17 cellular contexts compared by ENCODE assay signal in genomic region chr21:14916676-14917141, GRCh38.
DNase-seq lines count a peak whose midpoint lies in the region; ATAC-seq and TF ChIP-seq lines count a peak whose summit lies in the region.
"Had no signal": no experiment of that assay in that cellular context is flagged by ENCODE, and none has a peak within 500 bp of the region (broad histone marks: within the 10 kb centered on the region; RNA-seq: fewer than 3 reads in every experiment).

No MANE protein-coding gene starts in this region.

- peak overlapping the region; percentile 84 for H3K27ac Mint-ChIP-seq in nephron progenitor cell
- no peak overlapping the region for H3K27ac Mint-ChIP-seq in activated naive CD4-positive, alpha-beta T cell treated with anti-CD3 and anti-CD28 coated beads for 36 hours
- H3K27ac Mint-ChIP-seq: activated CD8-positive, alpha-beta T cell treated with anti-CD3 and anti-CD28 coated beads, Interleukin-2, amount 10 ng/mL, durations not matched to agents 7 days and 5 days had no signal

- CTCF ChIA-PET in Panc1 (lab: Charles Lee), result no interaction called here
- CTCF ChIA-PET in activated naive CD4-positive, alpha-beta T cell treated with anti-CD3 and anti-CD28 coated beads for 36 hours (lab: Charles Lee), result no interaction called here

- no peaks in the 10 kb centered on the region for H3K9me3 ChIP-seq in Panc1 (ENCODE audit: control insufficient read depth, insufficient read depth, low read depth, low read length)
- no peaks in the 10 kb centered on the region for H3K9me3 ChIP-seq in effector memory CD4-positive, alpha-beta T cell (ENCODE audit: control insufficient read depth, low read length)
- H3K9me3 ChIP-seq: heart right ventricle had no signal

- no peaks in the 10 kb centered on the region for H3K36me3 ChIP-seq in Panc1 (ENCODE audit: control insufficient read depth, insufficient read depth, low read length)
- no peaks in the 10 kb centered on the region for H3K36me3 ChIP-seq in effector memory CD4-positive, alpha-beta T cell (ENCODE audit: control insufficient read depth, insufficient read depth, low read length)
- H3K36me3 ChIP-seq: heart right ventricle had no signal

- no peak for ATAC-seq in Panc1
- ATAC-seq: activated CD8-positive, alpha-beta T cell treated with anti-CD3 and anti-CD28 coated beads, Interleukin-2, amount 10 ng/mL, durations not matched to agents 7 days and 5 days; HCT116; heart right ventricle had no signal

- no peak overlapping the region for H3K4me3 ChIP-seq in Panc1 (ENCODE audit: low read depth in 2 of 2, low read length in 2 of 2)
- no peak overlapping the region for H3K4me3 ChIP-seq in effector memory CD4-positive, alpha-beta T cell (ENCODE audit: insufficient read depth, low read depth, low read length, poor library complexity, severe bottlenecking)
- H3K4me3 ChIP-seq: heart right ventricle, SK-N-MC had no signal

- in situ Hi-C loops in Panc1 (cut with HindIII; ENCODE audit: low pct_unique_long_range_greater_than_20kb, low sequenced_read_pairs), result no loop called here
- in situ Hi-C loops in GM13976 (cut with MboI; ENCODE audit: low sequenced_read_pairs, unreplicated experiment), result no loop called here

- no peaks in the 10 kb centered on the region for H3K27me3 Mint-ChIP-seq in nephron progenitor cell (ENCODE audit: low read depth, poor library complexity)
- no peaks in the 10 kb centered on the region for H3K27me3 Mint-ChIP-seq in activated naive CD4-positive, alpha-beta T cell treated with anti-CD3 and anti-CD28 coated beads for 36 hours (ENCODE audit: low read depth)

- intact Hi-C loops in Panc1 (cut with micrococcal nuclease; ENCODE audit: unreplicated experiment), result no loop called here
- intact Hi-C loops in activated naive CD4-positive, alpha-beta T cell treated with anti-CD3 and anti-CD28 coated beads for 36 hours (cut with micrococcal nuclease), result no loop called here

- no peaks in the 10 kb centered on the region for H3K4me1 Mint-ChIP-seq in nephron progenitor cell
- no peaks in the 10 kb centered on the region for H3K4me1 Mint-ChIP-seq in activated naive CD4-positive, alpha-beta T cell treated with anti-CD3 and anti-CD28 coated beads for 36 hours (ENCODE audit: low read depth)

- POLR2A ChIA-PET in Panc1 (lab: Charles Lee), result no interaction called here

- TF ChIP-seq CTCF in Panc1 (IDR thresholded peaks at IDR 0.05) (no peak), nephron progenitor cell (IDR thresholded peaks at IDR 0.05) (no peak), GM13976 (IDR thresholded peaks at IDR 0.05; ENCODE audit: borderline replicate concordance, control extremely low read depth, extremely low read depth, insufficient read depth, missing control alignments) (no peak)

- H3K27ac ChIP-seq in Panc1 (ENCODE audit: low read length), result 0 out of 2 replicates have a peak overlapping the region, but pooled peaks have one; percentile 7
- H3K27ac ChIP-seq in effector memory CD4-positive, alpha-beta T cell (ENCODE audit: insufficient read depth, low read length, poor library complexity, severe bottlenecking), result no peak overlapping the region
- H3K27ac ChIP-seq: epithelial cell of prostate, heart right ventricle, SK-N-MC had no signal

- H3K27me3 ChIP-seq in Panc1 (ENCODE audit: control insufficient read depth, insufficient read depth, low read length), result no peaks in the 10 kb centered on the region
- H3K27me3 ChIP-seq in effector memory CD4-positive, alpha-beta T cell (replicated peaks; ENCODE audit: control insufficient read depth, insufficient read depth, low read length, poor library complexity, severe bottlenecking), result no peaks in the 10 kb centered on the region
- H3K27me3 ChIP-seq: heart right ventricle had no signal

- H3K36me3 Mint-ChIP-seq in nephron progenitor cell (ENCODE audit: low read depth), result peaks cover 1% of the 10 kb centered on the region
- no peaks in the 10 kb centered on the region for H3K36me3 Mint-ChIP-seq in activated naive CD4-positive, alpha-beta T cell treated with anti-CD3 and anti-CD28 coated beads for 36 hours (ENCODE audit: low read depth)

- DNase-seq in DMS53 (lab: John Stamatoyannopoulos, UW) (peak; percentile 59), Panc1 (ENCODE audit: low read depth, low spot score) (no peak), fibroblast of gingiva (ENCODE audit: low read depth) (peak; percentile 41), nephron progenitor cell (no peak), GM13976 (ENCODE audit: low spot score) (no peak), NCI-H748 (lab: John Stamatoyannopoulos, UW; ENCODE audit: unreplicated experiment) (no peak)
- no peak for DNase-seq in activated naive CD4-positive, alpha-beta T cell treated with anti-CD3 and anti-CD28 coated beads for 36 hours
- DNase-seq in effector memory CD4-positive, alpha-beta T cell, result no peak
- DNase-seq: activated CD8-positive, alpha-beta T cell treated with anti-CD3 and anti-CD28 coated beads, Interleukin-2, amount 10 ng/mL, durations not matched to agents 7 days and 5 days; activated gamma-delta T cell treated with Interleukin-2 at 50 U/mL for 16 hours; heart right ventricle; mammary epithelial cell; NCI-H2107; nucleus accumbens had no signal

- no TSS peak for BruUV-seq in Panc1 (replicated peaks; lab: Mats Ljungman, UMichigan)

- H3K9me3 Mint-ChIP-seq in nephron progenitor cell, result peaks cover 3% of the 10 kb centered on the region
- H3K9me3 Mint-ChIP-seq in activated naive CD4-positive, alpha-beta T cell treated with anti-CD3 and anti-CD28 coated beads for 36 hours, result no peaks in the 10 kb centered on the region

- H3K4me1 ChIP-seq in Panc1 (ENCODE audit: control insufficient read depth, insufficient read depth, low read length), result no peaks in the 10 kb centered on the region
- H3K4me1 ChIP-seq in effector memory CD4-positive, alpha-beta T cell (ENCODE audit: control insufficient read depth, insufficient read depth, low read length, poor library complexity, severe bottlenecking), result no peaks in the 10 kb centered on the region
- H3K4me1 ChIP-seq: heart right ventricle had no signal

- no peak overlapping the region for H3K4me3 Mint-ChIP-seq in nephron progenitor cell
- H3K4me3 Mint-ChIP-seq in activated naive CD4-positive, alpha-beta T cell treated with anti-CD3 and anti-CD28 coated beads for 36 hours, result no peak overlapping the region
- H3K4me3 Mint-ChIP-seq: activated CD8-positive, alpha-beta T cell treated with anti-CD3 and anti-CD28 coated beads, Interleukin-2, amount 10 ng/mL, durations not matched to agents 7 days and 5 days had no signal

Comparison
In these comparisons a context has a peak if more than half of its experiments do, and no peak if none do; other contexts are left out.
1. DNase-seq: peak in DMS53 (single experiment) and fibroblast of gingiva (single experiment); none in Panc1 (single experiment), nephron progenitor cell (single experiment), activated naive CD4-positive, alpha-beta T cell treated with anti-CD3 and anti-CD28 coated beads for 36 hours (single experiment), GM13976 (single experiment), effector memory CD4-positive, alpha-beta T cell (0 of 3) and NCI-H748 (single experiment).